In genomic region chr4:73944061-73944875, GRCh38 we compare ENCODE assay signal across 11 cellular contexts. TPM values are rescaled to one million over a fixed set of nuclear protein-coding genes. Genes with fewer than 3 reads are reported as not detected.
A peak's percentile ranks its signal among the peaks of the same experiment; 100 is the strongest.
DNase-seq lines count a peak whose midpoint lies in the region; TF ChIP-seq lines count a peak whose summit lies in the region.
"Had no signal": no experiment of that assay in that cellular context is flagged by ENCODE, and none has a peak within 500 bp of the region (broad histone marks: within the 10 kb centered on the region; RNA-seq: fewer than 3 reads in every experiment).

No MANE protein-coding gene starts in this region.

- TF ChIP-seq EP300 in sigmoid colon (IDR thresholded peaks at IDR 0.05) = no peak

- no peaks in the 10 kb centered on the region for H3K9me2 ChIP-seq in Karpas-422 (replicated peaks; ENCODE audit: insufficient read depth, low read length)

- H3K9me3 ChIP-seq in ES-I3 (ENCODE audit: control insufficient read depth, insufficient read depth, low read length) (no peaks in the 10 kb centered on the region), iPS-18a (ENCODE audit: control insufficient read depth, low read depth, low read length) (no peaks in the 10 kb centered on the region), sigmoid colon (no peaks in the 10 kb centered on the region), Karpas-422 (ENCODE audit: low read length) (no peaks in the 10 kb centered on the region)

- intact Hi-C loops in sigmoid colon (cut with DNase I) = no loop called here

- H3K4me3 ChIP-seq in iPS-18a (ENCODE audit: low read length) (peak overlapping the region; percentile 29), sigmoid colon (peak overlapping the region; percentile 12 to 46 (median 40)), Karpas-422 (ENCODE audit: low read length) (no peak overlapping the region)

- H3K4me1 ChIP-seq in ES-I3 (ENCODE audit: insufficient read depth, low read length) (0 out of 2 replicates have a peak, but pooled peaks cover 7% of the 10 kb centered on the region), iPS-18a (ENCODE audit: control insufficient read depth, low read depth, low read length) (peaks cover 5% of the 10 kb centered on the region), sigmoid colon (peaks cover 0 to 12% (median 10%) of the 10 kb centered on the region in 4 donors), Karpas-422 (ENCODE audit: low read length) (no peaks in the 10 kb centered on the region)

- H4K20me1 ChIP-seq in Karpas-422 (ENCODE audit: insufficient read depth, low read depth, low read length) = no peaks in the 10 kb centered on the region

- peak; percentile 4 for DNase-seq in brain pericyte (ENCODE audit: low read depth, low spot score)
- DNase-seq in sigmoid colon = no peak
- DNase-seq in mesenteric fat pad (ENCODE audit: low spot score) = no peak
- no peak for DNase-seq in stimulated activated naive CD4-positive, alpha-beta T cell (lab: John Stamatoyannopoulos, UW)
- DNase-seq in Karpas-422 = no peak
- DNase-seq in activated CD4-positive, alpha-beta T cell treated with anti-CD3 and anti-CD28 coated beads, Interleukin-2, amount 50 U/mL, for 1 hour = no peak
- DNase-seq: anterior cingulate cortex, NCI-H1417 treated with DMSO at 0.1 percent for 48 hours, T-helper 17 cell had no signal

- peak overlapping the region; percentile 52; the same call in 1 of the 2 replicates for H3K9ac ChIP-seq in ES-I3 (ENCODE audit: low read depth, low read length)
- H3K9ac ChIP-seq in iPS-18a (ENCODE audit: low read length) = no peak overlapping the region
- H3K9ac ChIP-seq in Karpas-422 (ENCODE audit: low read length) = no peak overlapping the region

- no peak for TF ChIP-seq POLR2A in sigmoid colon (IDR thresholded peaks at IDR 0.05)

- no peaks in the 10 kb centered on the region for H3K79me2 ChIP-seq in Karpas-422 (ENCODE audit: low read length)

- WGBS in sigmoid colon, 2 donors = 15 to 37% methylated on average over 49 of the region's 49 CpGs

- peaks cover 96% of the 10 kb centered on the region for H3K27me3 ChIP-seq in iPS-18a (ENCODE audit: control insufficient read depth, insufficient read depth, low read length)
- H3K27me3 ChIP-seq in sigmoid colon = peaks cover 0 to 18% (median 6%) of the 10 kb centered on the region in 3 donors
- H3K27me3 ChIP-seq in Karpas-422 (ENCODE audit: low read length) = no peaks in the 10 kb centered on the region

- no peak overlapping the region for H2AFZ ChIP-seq in Karpas-422 (ENCODE audit: low read length)

- H3K4me2 ChIP-seq in Karpas-422 (ENCODE audit: low read depth, low read length, poor library complexity, severe bottlenecking) = no peak overlapping the region

- no peak overlapping the region for H3K27ac ChIP-seq in iPS-18a (ENCODE audit: low read length)
- no peak overlapping the region for H3K27ac ChIP-seq in sigmoid colon
- no peak overlapping the region for H3K27ac ChIP-seq in Karpas-422 (ENCODE audit: low read length)

- H3K36me3 ChIP-seq in ES-I3 (ENCODE audit: insufficient read depth, low read length) (no peaks in the 10 kb centered on the region), iPS-18a (ENCODE audit: control insufficient read depth, low read depth, low read length) (no peaks in the 10 kb centered on the region), sigmoid colon (no peaks in the 10 kb centered on the region), Karpas-422 (ENCODE audit: insufficient read depth, low read length) (no peaks in the 10 kb centered on the region)

- no peak for TF ChIP-seq CTCF in sigmoid colon (IDR thresholded peaks at IDR 0.05)

RNA-seq across cellular contexts. Expression of gene PF4, which starts 37.6 kb away (rescaled TPM):
- total RNA-seq in sigmoid colon = 1 to 10 TPM in 1 of 4 donors, not detected in 3; 3.0 TPM
- 10 to 100 TPM in 1 of 3 donors, not detected in 2; 14.7 TPM for polyA plus RNA-seq in sigmoid colon
- total RNA-seq in mesenteric fat pad = not detected
- total RNA-seq in Karpas-422 (2014; rRNA removed; shearing (Covaris generic); ENCODE audit: low replicate concordance) = not detected in 2 replicates

RNA-seq across cellular contexts. Expression of gene PPBP, which starts 43.7 kb away (rescaled TPM):
- total RNA-seq in sigmoid colon (not detected), mesenteric fat pad (1.3 TPM)
- polyA plus RNA-seq in sigmoid colon = under 1 TPM in 1 of 3 donors, not detected in 2; 0.38 TPM
- not detected in 2 replicates for total RNA-seq in Karpas-422 (2014; rRNA removed; shearing (Covaris generic); ENCODE audit: low replicate concordance)

RNA-seq across cellular contexts. Expression of gene CXCL5, which starts 54.2 kb away (rescaled TPM):
- total RNA-seq in sigmoid colon (not detected), mesenteric fat pad (0.58 TPM)
- under 1 TPM in 2 of 3 donors, not detected in 1; 0.83 to 0.92 TPM for polyA plus RNA-seq in sigmoid colon
- total RNA-seq in Karpas-422 (2014; rRNA removed; shearing (Covaris generic); ENCODE audit: low replicate concordance) = not detected in 2 replicates
